11 cellular contexts compared by ENCODE assay signal in genomic region chr16:28543072-28543471, GRCh38. TPM values are rescaled to one million over a fixed set of nuclear protein-coding genes. Genes with fewer than 3 reads are reported as not detected.
DNase-seq lines count a peak whose midpoint lies in the region; FAIRE-seq and TF ChIP-seq lines count a peak whose summit lies in the region.
"Had no signal": no experiment of that assay in that cellular context is flagged by ENCODE, and none has a peak within 500 bp of the region (broad histone marks: within the 10 kb centered on the region; RNA-seq: fewer than 3 reads in every experiment).

No MANE protein-coding gene starts in this region.

- no peak overlapping the region for H3K4ac ChIP-seq in trophoblast cell (ENCODE audit: low read depth, low read length)

- peaks cover 34% of the 10 kb centered on the region for H3K4me1 Mint-ChIP-seq in dendritic cell treated with granulocyte-macrophage colony-stimulating factor and Interleukin-4, amounts not matched to agents 40 ng/mL and 50 ng/mL, for 4 days (ENCODE audit: low read depth)

- peaks cover 5% of the 10 kb centered on the region for H3K27me3 Mint-ChIP-seq in dendritic cell treated with granulocyte-macrophage colony-stimulating factor and Interleukin-4, amounts not matched to agents 40 ng/mL and 50 ng/mL, for 4 days

- H3K18ac ChIP-seq in trophoblast cell (ENCODE audit: low read length) = no peak overlapping the region

- peak overlapping the region; percentile 90 for H3K27ac Mint-ChIP-seq in dendritic cell treated with granulocyte-macrophage colony-stimulating factor and Interleukin-4, amounts not matched to agents 40 ng/mL and 50 ng/mL, for 4 days

- no peak overlapping the region for H4K8ac ChIP-seq in trophoblast cell (ENCODE audit: low read depth, low read length)

- peaks cover 4% of the 10 kb centered on the region for H3K79me1 ChIP-seq in trophoblast cell (ENCODE audit: low read length)

- no peaks in the 10 kb centered on the region for H3K79me2 ChIP-seq in trophoblast cell (ENCODE audit: control insufficient read depth, insufficient read depth, low read length, poor library complexity)

- no peak overlapping the region for H2AK5ac ChIP-seq in trophoblast cell (ENCODE audit: low read length)

- intact Hi-C loops in dendritic cell treated with granulocyte-macrophage colony-stimulating factor and Interleukin-4, amounts not matched to agents 40 ng/mL and 50 ng/mL, for 4 days (cut with micrococcal nuclease) = no loop called here

- H3K4me2 ChIP-seq in trophoblast cell (ENCODE audit: low read length) = no peak overlapping the region

- H3K9ac ChIP-seq in trophoblast cell (ENCODE audit: low read length) = no peak overlapping the region

- H2BK120ac ChIP-seq in trophoblast cell (ENCODE audit: insufficient read depth, low read length, poor library complexity) = no peak overlapping the region

- CTCF ChIA-PET in HEK293T (lab: Yijun Ruan, JAX) = no interaction called here

- no peaks in the 10 kb centered on the region for H3K27me3 ChIP-seq in trophoblast cell (ENCODE audit: insufficient read depth, low read length)

- no peak overlapping the region for H4K12ac ChIP-seq in trophoblast cell (ENCODE audit: low read depth, low read length)

- WGBS in trophoblast cell (ENCODE audit: extremely low coverage, insufficient coverage, insufficient read length) = no CpG with 5 or more reads among the region's 7 CpGs

- peak overlapping the region; percentile 58 for H3K4me3 Mint-ChIP-seq in dendritic cell treated with granulocyte-macrophage colony-stimulating factor and Interleukin-4, amounts not matched to agents 40 ng/mL and 50 ng/mL, for 4 days

- no peaks in the 10 kb centered on the region for H3K36me3 ChIP-seq in trophoblast cell (ENCODE audit: control insufficient read depth in 1 of 2, insufficient read depth in 2 of 2, low read length in 2 of 2)

- POLR2A ChIA-PET in HEK293T (lab: Yijun Ruan, JAX) = interaction anchor here (1.0 kb wide), 1 partner anchor 11 kb away, joined by 3 read pairs; no protein-coding TSS in a partner anchor

- no peaks in the 10 kb centered on the region for H3K9me3 Mint-ChIP-seq in dendritic cell treated with granulocyte-macrophage colony-stimulating factor and Interleukin-4, amounts not matched to agents 40 ng/mL and 50 ng/mL, for 4 days

- no peaks in the 10 kb centered on the region for H3K9me3 ChIP-seq in trophoblast cell (ENCODE audit: insufficient read depth, low read depth, low read length)

- no peaks in the 10 kb centered on the region for H3K36me3 Mint-ChIP-seq in dendritic cell treated with granulocyte-macrophage colony-stimulating factor and Interleukin-4, amounts not matched to agents 40 ng/mL and 50 ng/mL, for 4 days (ENCODE audit: low read depth)

- H2BK12ac ChIP-seq in trophoblast cell (ENCODE audit: low read length) = no peak overlapping the region

- no peak overlapping the region for H2BK5ac ChIP-seq in trophoblast cell (ENCODE audit: low read depth, low read length, poor library complexity)

- H3K27ac ChIP-seq in trophoblast cell (ENCODE audit: low read depth, low read length) = no peak overlapping the region

- FAIRE-seq in HTR-8/SVneo (lab: Jason Lieb, UNC) (no peak), RCC 7860 (lab: Jason Lieb, UNC) (no peak)

- no peak overlapping the region for H4K91ac ChIP-seq in trophoblast cell (ENCODE audit: low read depth, low read length)

- no peak overlapping the region for H3K4me3 ChIP-seq in trophoblast cell (ENCODE audit: low read depth, low read length)

- H2AFZ ChIP-seq in trophoblast cell (ENCODE audit: insufficient read depth, low read length, poor library complexity) = no peak overlapping the region

- no peak overlapping the region for H3K23ac ChIP-seq in trophoblast cell (ENCODE audit: low read length)

- H3K14ac ChIP-seq in trophoblast cell (ENCODE audit: low read length) = no peak overlapping the region

- DNase-seq in DMS153 treated with DMSO at 0.1 percent for 48 hours (lab: John Stamatoyannopoulos, UW; ENCODE audit: unreplicated experiment) (peak; percentile 57), NCI-H69 (lab: John Stamatoyannopoulos, UW) (peak; percentile 46), trophoblast cell (peak; percentile 45 to 78), HTR-8/SVneo (ENCODE audit: insufficient read length, low spot score) (no peak), HEK293T (ENCODE audit: extremely low spot score) (no peak), RCC 7860 (ENCODE audit: low spot score) (no peak), A172 (ENCODE audit: low spot score) (no peak)
- DNase-seq: amniotic stem cell, NCI-H345 had no signal

- H3K4me1 ChIP-seq in trophoblast cell (ENCODE audit: control insufficient read depth in 1 of 2, insufficient read depth in 2 of 2, low read length in 2 of 2) = no peaks in the 10 kb centered on the region

TF ChIP-seq in HEK293T, 16 proteins besides CTCF, POLR2A, EP300 and RAD21:
- no peak for TF ChIP-seq ELF4 (IDR thresholded peaks at IDR 0.05)
- no peak for TF ChIP-seq NFRKB (IDR thresholded peaks at IDR 0.05)
- no peak for TF ChIP-seq HDGF (IDR thresholded peaks at IDR 0.05; ENCODE audit: borderline replicate concordance)
- TF ChIP-seq FOXK2 (IDR thresholded peaks at IDR 0.05) = no peak
- TF ChIP-seq ARNT (IDR thresholded peaks at IDR 0.05) = no peak
- no peak for TF ChIP-seq CTBP1 (IDR thresholded peaks at IDR 0.05; ENCODE audit: borderline replicate concordance)

RNA-seq across cellular contexts. Expression of gene NUPR1, which starts 4.3 kb away (rescaled TPM):
- 36.2 and 40.7 TPM in 2 replicates for polyA plus RNA-seq in trophoblast cell (2013)
- total RNA-seq in A172 (2014; rRNA removed; shearing (Covaris generic)) = 12.8 and 72.5 TPM in 2 replicates

RNA-seq across cellular contexts. Expression of gene SGF29, which starts 10.6 kb away (rescaled TPM):
- polyA plus RNA-seq in trophoblast cell (2013) = 15.3 and 15.9 TPM in 2 replicates
- 24.3 and 26.7 TPM in 2 replicates for total RNA-seq in A172 (2014; rRNA removed; shearing (Covaris generic))

RNA-seq across cellular contexts. Expression of gene IL27, which starts 36.4 kb away (rescaled TPM):
- polyA plus RNA-seq in trophoblast cell (2013) = 0.41 and 0.61 TPM in 2 replicates
- total RNA-seq in A172 (2014; rRNA removed; shearing (Covaris generic)) = not detected in 2 replicates
- total RNA-seq: myocyte had no signal

RNA-seq across cellular contexts. Expression of gene APOBR, which starts 48.6 kb away (rescaled TPM):
- 1.4 and 1.5 TPM in 2 replicates for polyA plus RNA-seq in trophoblast cell (2013)
- total RNA-seq in A172 (2014; rRNA removed; shearing (Covaris generic)) = not detected in 2 replicates
- total RNA-seq: myocyte had no signal

RNA-seq across cellular contexts. Expression of gene CLN3, which starts 51.2 kb away (rescaled TPM):
- 40.6 and 43.8 TPM in 2 replicates for polyA plus RNA-seq in trophoblast cell (2013)
- 23.7 and 27.0 TPM in 2 replicates for total RNA-seq in A172 (2014; rRNA removed; shearing (Covaris generic))

Comparison
In these comparisons a context has a peak if more than half of its experiments do, and no peak if none do; other contexts are left out.
1. DNase-seq: peak in DMS153 treated with DMSO at 0.1 percent for 48 hours (single experiment), NCI-H69 (single experiment) and trophoblast cell (2 of 2); none in HTR-8/SVneo (single experiment), HEK293T (single experiment), RCC 7860 (single experiment) and A172 (single experiment).